ENCODE assay signal across 9 cellular contexts in genomic region chrX:34655496-34656258, GRCh38. TPM values are rescaled to one million over a fixed set of nuclear protein-coding genes. Genes with fewer than 3 reads are reported as not detected.
DNase-seq lines count a peak whose midpoint lies in the region; ATAC-seq and TF ChIP-seq lines count a peak whose summit lies in the region.
"Had no signal": no experiment of that assay in that cellular context is flagged by ENCODE, and none has a peak within 500 bp of the region (broad histone marks: within the 10 kb centered on the region; RNA-seq: fewer than 3 reads in every experiment).

No MANE protein-coding gene starts in this region.

- DNase-seq in HFF-Myc (ENCODE audit: extremely low read depth, low read depth) = no peak
- no peak for DNase-seq in ascending aorta (ENCODE audit: low spot score in 2 of 2)
- no peak for DNase-seq in gastrocnemius medialis
- no peak for DNase-seq in NOMO-1 treated with DMSO at 0.1 percent for 48 hours (lab: John Stamatoyannopoulos, UW; ENCODE audit: unreplicated experiment)
- DNase-seq: NCI-H748 treated with DMSO at 0.1 percent for 48 hours had no signal

- H3K27me3 ChIP-seq in ascending aorta (no peaks in the 10 kb centered on the region), iPS-18a (ENCODE audit: control insufficient read depth, insufficient read depth, low read length) (peaks cover 7% of the 10 kb centered on the region), gastrocnemius medialis (no peaks in the 10 kb centered on the region)

- in situ Hi-C loops in gastrocnemius medialis (cut with MboI; ENCODE audit: low sequenced_read_pairs in 4 of 4) = no loop called here

- H3K27ac ChIP-seq in ascending aorta = peak overlapping the region; percentile 85 to 90
- no peak overlapping the region for H3K27ac ChIP-seq in iPS-18a (ENCODE audit: low read length)
- peak overlapping the region; percentile 76 to 93 (median 89) for H3K27ac ChIP-seq in gastrocnemius medialis

- H3K9me3 ChIP-seq in ascending aorta (no peaks in the 10 kb centered on the region), iPS-18a (ENCODE audit: control insufficient read depth, low read depth, low read length) (peaks cover 8% of the 10 kb centered on the region), gastrocnemius medialis (no peaks in the 10 kb centered on the region)

- TF ChIP-seq CTCF in HFF-Myc (IDR thresholded peaks at IDR 0.05; ENCODE audit: low read depth, low read length, missing control alignments) = no peak
- TF ChIP-seq CTCF in ascending aorta (IDR thresholded peaks at IDR 0.05) = no peak
- TF ChIP-seq CTCF in gastrocnemius medialis (IDR thresholded peaks at IDR 0.05 in 4 of 5, conservative IDR thresholded peaks at IDR 0.05 in 1 of 5) = no peak

- intact Hi-C loops in ascending aorta (cut with DNase I) (loop anchor here (5.0 kb wide), 3 partner anchors 122 to 392 kb away; no protein-coding TSS in a partner anchor), gastrocnemius medialis (cut with DNase I; ENCODE audit: low total_unique reads) (loop anchor here (2.0 kb wide), 1 partner anchor 263 kb away; no protein-coding TSS in a partner anchor)

- H3K36me3 ChIP-seq in ascending aorta = no peaks in the 10 kb centered on the region
- no peaks in the 10 kb centered on the region for H3K36me3 ChIP-seq in iPS-18a (ENCODE audit: control insufficient read depth, low read depth, low read length)
- no peaks in the 10 kb centered on the region for H3K36me3 ChIP-seq in gastrocnemius medialis

- peak overlapping the region; percentile 54 for H3K4me3 ChIP-seq in HFF-Myc (replicated peaks; ENCODE audit: low read depth, low read length)
- peak overlapping the region; percentile 66 to 80 for H3K4me3 ChIP-seq in ascending aorta
- peak overlapping the region; percentile 79 for H3K4me3 ChIP-seq in iPS-18a (ENCODE audit: low read length)
- peak overlapping the region; percentile 60 to 71 (median 68) for H3K4me3 ChIP-seq in gastrocnemius medialis

- ATAC-seq in gastrocnemius medialis = no peak
- no peak for ATAC-seq in HG02610 (IDR thresholded peaks at IDR 0.05; ENCODE audit: unreplicated experiment)
- no peak for ATAC-seq in HG03139 (IDR thresholded peaks at IDR 0.05; ENCODE audit: unreplicated experiment)
- no peak for ATAC-seq in HG02623 (IDR thresholded peaks at IDR 0.05; ENCODE audit: unreplicated experiment)

- no peaks in the 10 kb centered on the region for H3K4me1 ChIP-seq in ascending aorta
- peaks cover 13% of the 10 kb centered on the region for H3K4me1 ChIP-seq in iPS-18a (ENCODE audit: control insufficient read depth, low read depth, low read length)
- peaks cover 0 to 15% of the 10 kb centered on the region in 2 donors for H3K4me1 ChIP-seq in gastrocnemius medialis

- TF ChIP-seq POLR2A in gastrocnemius medialis (IDR thresholded peaks at IDR 0.05) = no peak

- peak overlapping the region; percentile 60 for H3K9ac ChIP-seq in iPS-18a (ENCODE audit: low read length)

RNA-seq across cellular contexts. Expression of gene TMEM47, which starts 1.4 kb away (rescaled TPM):
- 117 TPM for total RNA-seq in ascending aorta
- 10 to 100 TPM; 30.6 to 95.8 (median 44.3) TPM for total RNA-seq in gastrocnemius medialis
